ENCODE assay signal across 29 cellular contexts in the genomic region with DNA sequence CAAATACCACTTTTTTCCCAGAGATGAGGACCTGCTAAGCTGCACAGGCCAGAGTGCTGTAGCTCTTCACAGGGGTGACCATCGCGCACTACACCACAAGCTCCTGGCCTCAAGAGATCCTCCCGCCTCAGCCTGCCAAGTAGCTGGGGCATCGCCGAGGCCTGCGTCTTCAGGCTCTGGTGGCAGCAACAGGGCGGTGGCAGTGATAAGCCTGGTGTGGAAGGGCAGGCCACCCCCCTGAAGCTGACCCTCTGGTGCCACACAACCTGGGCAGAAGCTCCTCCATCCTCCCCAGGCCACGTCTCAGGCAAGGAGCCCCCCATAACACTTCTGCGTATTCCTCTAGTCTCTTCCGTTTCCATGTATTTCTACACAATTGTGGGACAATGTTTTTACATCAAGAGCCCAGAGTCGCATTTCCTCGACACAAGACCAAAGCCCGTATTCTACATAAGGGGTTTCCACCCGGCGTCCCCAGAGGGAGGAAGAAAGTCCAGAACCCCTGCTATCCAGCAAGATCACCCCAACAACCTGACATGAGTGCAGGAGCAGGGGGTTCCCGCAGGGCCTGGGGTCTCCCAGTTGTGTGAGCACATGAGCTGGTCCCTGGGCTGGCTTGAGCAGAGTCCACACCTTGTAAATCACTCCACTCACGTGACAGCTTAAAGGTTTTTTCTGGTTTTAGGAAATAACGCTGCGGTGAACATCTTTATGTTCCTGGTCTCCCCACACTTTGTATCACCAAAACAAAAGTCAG. TPM values are rescaled to one million over a fixed set of nuclear protein-coding genes. Genes with fewer than 3 reads are reported as not detected.
DNase-seq lines count a peak whose midpoint lies in the region; ATAC-seq and TF ChIP-seq lines count a peak whose summit lies in the region.
"Had no signal": no experiment of that assay in that cellular context is flagged by ENCODE, and none has a peak within 500 bp of the region (broad histone marks: within the 10 kb centered on the region; RNA-seq: fewer than 3 reads in every experiment).

No MANE protein-coding gene starts in this region.

- H3K27ac ChIP-seq in ACC112 (ENCODE audit: low read depth, low read length), result peak overlapping the region; percentile 97
- no peak overlapping the region for H3K27ac ChIP-seq in CD4-positive, CD25-positive, alpha-beta regulatory T cell (ENCODE audit: insufficient read depth, low read length, poor library complexity, severe bottlenecking)
- H3K27ac ChIP-seq in lung (ENCODE audit: low read depth in 1 of 2, low read length in 1 of 2), result no peak overlapping the region
- H3K27ac ChIP-seq: tibial nerve, WERI-Rb-1 had no signal

- H3K27me3 ChIP-seq in ACC112 (ENCODE audit: insufficient read depth, low read length) (no peaks in the 10 kb centered on the region), lung (ENCODE audit: control insufficient read depth, insufficient read depth) (no peaks in the 10 kb centered on the region), BE2C (no peaks in the 10 kb centered on the region)
- no peaks in the 10 kb centered on the region for H3K27me3 ChIP-seq in CD4-positive, CD25-positive, alpha-beta regulatory T cell (ENCODE audit: control insufficient read depth, insufficient read depth, low read length)
- H3K27me3 ChIP-seq: tibial nerve had no signal

- H3K79me2 ChIP-seq in ACC112 (ENCODE audit: control insufficient read depth, insufficient read depth, low read length, unreplicated experiment), result no peaks in the 10 kb centered on the region

- no peak overlapping the region for H2AFZ ChIP-seq in ACC112 (ENCODE audit: low read length, unreplicated experiment)

- no peaks in the 10 kb centered on the region for H3K27me3 Mint-ChIP-seq in CD4-positive, CD25-positive, alpha-beta regulatory T cell
- no peaks in the 10 kb centered on the region for H3K27me3 Mint-ChIP-seq in activated naive CD8-positive, alpha-beta T cell treated with anti-CD3 and anti-CD28 coated beads, Interleukin-2, amount 50 U/mL, for 24 hours
- H3K27me3 Mint-ChIP-seq: effector memory CD8-positive, alpha-beta T cell; naive thymus-derived CD4-positive, alpha-beta T cell had no signal

- no peaks in the 10 kb centered on the region for H3K9me3 ChIP-seq in CD4-positive, CD25-positive, alpha-beta regulatory T cell (ENCODE audit: control insufficient read depth in 2 of 2, low read length in 2 of 2)
- H3K9me3 ChIP-seq in lung (ENCODE audit: control insufficient read depth in 2 of 2, insufficient read depth in 1 of 2, low read length in 1 of 2) (no peaks in the 10 kb centered on the region), BE2C (no peaks in the 10 kb centered on the region)
- H3K9me3 ChIP-seq: prostate gland, tibial nerve had no signal

- peaks cover 0 to 6% (median 4%) of the 10 kb centered on the region in 4 donors for H3K4me1 Mint-ChIP-seq in CD4-positive, CD25-positive, alpha-beta regulatory T cell
- peaks cover 20% of the 10 kb centered on the region for H3K4me1 Mint-ChIP-seq in activated naive CD8-positive, alpha-beta T cell treated with anti-CD3 and anti-CD28 coated beads, Interleukin-2, amount 50 U/mL, for 24 hours

- H3K36me3 Mint-ChIP-seq in CD4-positive, CD25-positive, alpha-beta regulatory T cell, result peaks cover 42% of the 10 kb centered on the region
- H3K36me3 Mint-ChIP-seq in activated naive CD8-positive, alpha-beta T cell treated with anti-CD3 and anti-CD28 coated beads, Interleukin-2, amount 50 U/mL, for 24 hours (ENCODE audit: low read depth), result peaks cover 56% of the 10 kb centered on the region

- WGBS in lung, 2 donors, result 95 to 96% methylated on average over 19 of the region's 19 CpGs

- ATAC-seq in CD4-positive, CD25-positive, alpha-beta regulatory T cell (ENCODE audit: low read depth in 2 of 2), result no peak
- ATAC-seq in activated naive CD8-positive, alpha-beta T cell treated with anti-CD3 and anti-CD28 coated beads, Interleukin-2, amount 50 U/mL, for 24 hours, result no peak
- no peak for ATAC-seq in lung (ENCODE audit: insufficient read depth, low FRiP score)
- ATAC-seq: effector memory CD8-positive, alpha-beta T cell; esophagus mucosa; HCT116; naive thymus-derived CD4-positive, alpha-beta T cell; PC-3 had no signal

- no peak overlapping the region for H3K4me3 ChIP-seq in ACC112 (ENCODE audit: low read depth, low read length)
- no peak overlapping the region for H3K4me3 ChIP-seq in CD4-positive, CD25-positive, alpha-beta regulatory T cell (ENCODE audit: low read depth, low read length)
- no peak overlapping the region for H3K4me3 ChIP-seq in lung
- H3K4me3 ChIP-seq in BE2C (ENCODE audit: low read depth, low read length), result no peak overlapping the region
- H3K4me3 ChIP-seq: prostate gland, tibial nerve had no signal

- H3K36me3 ChIP-seq in ACC112 (ENCODE audit: insufficient read depth, low read length), result peaks cover 5% of the 10 kb centered on the region; the same call in 1 of the 2 replicates
- H3K36me3 ChIP-seq in CD4-positive, CD25-positive, alpha-beta regulatory T cell (ENCODE audit: control insufficient read depth, insufficient read depth, low read length), result peaks cover 90% of the 10 kb centered on the region
- H3K36me3 ChIP-seq in lung (ENCODE audit: control insufficient read depth in 2 of 2, insufficient read depth in 2 of 2, low read length in 2 of 2), result peaks cover 41 to 46% of the 10 kb centered on the region in 2 donors
- peaks cover 7% of the 10 kb centered on the region for H3K36me3 ChIP-seq in BE2C

- no peak overlapping the region for H3K4me3 Mint-ChIP-seq in CD4-positive, CD25-positive, alpha-beta regulatory T cell
- H3K4me3 Mint-ChIP-seq in activated naive CD8-positive, alpha-beta T cell treated with anti-CD3 and anti-CD28 coated beads, Interleukin-2, amount 50 U/mL, for 24 hours, result no peak overlapping the region
- H3K4me3 Mint-ChIP-seq: effector memory CD8-positive, alpha-beta T cell; naive thymus-derived CD4-positive, alpha-beta T cell had no signal

- DNase-seq in CD4-positive, CD25-positive, alpha-beta regulatory T cell, result no peak
- no peak for DNase-seq in activated naive CD8-positive, alpha-beta T cell treated with anti-CD3 and anti-CD28 coated beads, Interleukin-2, amount 50 U/mL, for 24 hours
- DNase-seq in lung (ENCODE audit: low spot score) (peak; percentile 21), NCI-H2196 (lab: John Stamatoyannopoulos, UW; ENCODE audit: unreplicated experiment) (no peak), AG08396 (ENCODE audit: low spot score) (no peak), BE2C (no peak)
- DNase-seq: activated CD4-positive, alpha-beta T cell treated with anti-CD3 and anti-CD28 coated beads, Interleukin-2, amount 50 U/mL, for 1 hour; central memory CD4-positive, alpha-beta T cell; effector memory CD8-positive, alpha-beta T cell; foreskin fibroblast; kidney glomerular epithelial cell; naive thymus-derived CD4-positive, alpha-beta T cell; NCI-H1417; NCI-H2029; NCI-H226; NCI-H526 treated with DMSO at 0.1 percent for 48 hours; NK-92 treated with Interleukin-12 subunit alpha and Interleukin-12 subunit beta, amount 100 ng/mL, for 24 hours; nucleus accumbens; PC-3; SHP77; stimulated activated CD4-positive, alpha-beta T cell treated with anti-CD3 and anti-CD28 coated beads, Interleukin-15, amount 100 ng/mL, for 24 hours; stimulated activated CD4-positive, alpha-beta T cell treated with anti-CD3 and anti-CD28 coated beads, Interleukin-4, amount 100 ng/mL, for 4 hours; WERI-Rb-1 had no signal

- no peaks in the 10 kb centered on the region for H3K9me3 Mint-ChIP-seq in CD4-positive, CD25-positive, alpha-beta regulatory T cell
- no peaks in the 10 kb centered on the region for H3K9me3 Mint-ChIP-seq in activated naive CD8-positive, alpha-beta T cell treated with anti-CD3 and anti-CD28 coated beads, Interleukin-2, amount 50 U/mL, for 24 hours
- H3K9me3 Mint-ChIP-seq: activated T-helper 2 cell treated with anti-CD3 and anti-CD28 coated beads, Interferon-gamma antibody, Interleukin-2, Interleukin-4, amounts not matched to agents 10 μg/mL and 5 μg/mL and 100 μg/mL, durations not matched to agents 14 hours and 24 hours and 36 hours; effector memory CD8-positive, alpha-beta T cell had no signal

- TF ChIP-seq CTCF in lung (IDR thresholded peaks at IDR 0.05; ENCODE audit: control extremely low read depth, extremely low read depth) (no peak), BE2C (IDR thresholded peaks at IDR 0.05; ENCODE audit: low read depth, low read length) (no peak)

- H3K4me1 ChIP-seq in ACC112 (ENCODE audit: control insufficient read depth, insufficient read depth, low read length, unreplicated experiment), result peaks cover 27% of the 10 kb centered on the region
- H3K4me1 ChIP-seq in CD4-positive, CD25-positive, alpha-beta regulatory T cell (ENCODE audit: control insufficient read depth, insufficient read depth, low read length, poor library complexity, severe bottlenecking), result no peaks in the 10 kb centered on the region
- H3K4me1 ChIP-seq in lung (ENCODE audit: control insufficient read depth in 2 of 2, insufficient read depth in 2 of 2, low read length in 2 of 2), result peaks cover 0 to 1% of the 10 kb centered on the region in 2 donors
- H3K4me1 ChIP-seq in BE2C, result no peaks in the 10 kb centered on the region
- H3K4me1 ChIP-seq: prostate gland, tibial nerve had no signal

- peak overlapping the region in 2 of 3 donors; percentile 11 to 68 for H3K27ac Mint-ChIP-seq in CD4-positive, CD25-positive, alpha-beta regulatory T cell
- H3K27ac Mint-ChIP-seq in activated naive CD8-positive, alpha-beta T cell treated with anti-CD3 and anti-CD28 coated beads, Interleukin-2, amount 50 U/mL, for 24 hours, result peak overlapping the region; percentile 7
- H3K27ac Mint-ChIP-seq: activated T-helper 2 cell treated with anti-CD3 and anti-CD28 coated beads, Interferon-gamma antibody, Interleukin-2, Interleukin-4, amounts not matched to agents 10 μg/mL and 5 μg/mL and 100 μg/mL, durations not matched to agents 14 hours and 24 hours and 36 hours; effector memory CD8-positive, alpha-beta T cell had no signal

RNA-seq across cellular contexts. Expression of gene NCAPG2, which starts 37.6 kb away (rescaled TPM):
- 10.6 TPM for total RNA-seq in CD4-positive, CD25-positive, alpha-beta regulatory T cell
- 1 to 10 TPM; 2.7 to 5.6 (median 3.8) TPM for polyA plus RNA-seq in CD4-positive, CD25-positive, alpha-beta regulatory T cell
- 10 to 100 TPM in 1 of 2 donors, 1 to 10 TPM in 1; 9.3 to 13.5 TPM for total RNA-seq in lung
- polyA plus RNA-seq in lung, result 1 to 10 TPM; 2.1 to 4.4 TPM
- 15.3 TPM for polyA plus RNA-seq in BE2C (2012; ENCODE audit: insufficient read depth, insufficient read length, low read depth)
